In the genomic region with DNA sequence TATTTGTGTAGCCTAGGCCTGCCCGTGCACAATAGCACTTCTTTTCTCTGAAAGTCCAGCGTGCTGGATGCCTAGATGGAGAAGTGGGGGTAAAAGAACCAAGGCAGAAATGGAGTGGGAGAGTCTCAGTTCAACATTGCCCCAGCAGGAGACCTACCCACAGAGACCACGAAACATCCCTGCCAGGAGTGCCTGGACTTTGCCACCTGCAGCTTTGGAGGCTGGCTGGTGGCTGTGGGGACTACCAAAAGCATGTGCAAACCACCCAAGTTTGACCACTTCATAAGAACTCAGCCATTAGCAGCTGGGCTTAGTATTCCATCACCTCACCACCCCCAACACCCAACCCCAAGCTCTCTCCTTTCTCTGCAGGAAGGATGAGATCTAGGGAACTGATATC, we compare ENCODE assay signal across 22 cellular contexts.
"Had no signal": no experiment of that assay in that cellular context is flagged by ENCODE, and none has a peak within 500 bp of the region (broad histone marks: within the 10 kb centered on the region; RNA-seq: fewer than 3 reads in every experiment).

No MANE protein-coding gene starts in this region.

- H3K4me1 Mint-ChIP-seq: activated naive CD8-positive, alpha-beta T cell treated with anti-CD3 and anti-CD28 coated beads for 36 hours had no signal

- H3K36me3 ChIP-seq: esophagus squamous epithelium, neutrophil, pancreas, thoracic aorta, upper lobe of left lung, WERI-Rb-1 had no signal

- H3K27me3 Mint-ChIP-seq: activated naive CD8-positive, alpha-beta T cell treated with anti-CD3 and anti-CD28 coated beads for 36 hours; effector memory CD8-positive, alpha-beta T cell; T-helper 17 cell had no signal

- H3K9me3 ChIP-seq: body of pancreas, esophagus squamous epithelium, mucosa of descending colon, neutrophil, pancreas, thoracic aorta, upper lobe of left lung had no signal

- ATAC-seq: body of pancreas; effector memory CD8-positive, alpha-beta T cell; left cardiac atrium; mucosa of descending colon; naive thymus-derived CD4-positive, alpha-beta T cell; pancreas; sciatic nerve; stimulated activated memory B cell treated with anti-CD40 and anti-IgM and Interleukin-4, amounts not matched to agents 10 μg/mL and 1 μg/mL and 100 μg/mL, for 72 hours; T-helper 17 cell had no signal

- H3K9me3 Mint-ChIP-seq: activated naive CD8-positive, alpha-beta T cell treated with anti-CD3 and anti-CD28 coated beads for 36 hours; effector memory CD8-positive, alpha-beta T cell; stimulated activated memory B cell treated with anti-CD40 and anti-IgM and Interleukin-4, amounts not matched to agents 10 μg/mL and 1 μg/mL and 100 μg/mL, for 72 hours had no signal

- H3K4me3 Mint-ChIP-seq: activated naive CD8-positive, alpha-beta T cell treated with anti-CD3 and anti-CD28 coated beads for 36 hours; effector memory CD8-positive, alpha-beta T cell; naive thymus-derived CD4-positive, alpha-beta T cell; stimulated activated memory B cell treated with anti-CD40 and anti-IgM and Interleukin-4, amounts not matched to agents 10 μg/mL and 1 μg/mL and 100 μg/mL, for 72 hours; T-helper 17 cell had no signal

- H3K27me3 ChIP-seq: body of pancreas, esophagus squamous epithelium, neutrophil, pancreas, upper lobe of left lung had no signal

- H3K4me3 ChIP-seq: body of pancreas, esophagus squamous epithelium, mucosa of descending colon, pancreas, thoracic aorta, upper lobe of left lung had no signal

- H3K4me1 ChIP-seq: body of pancreas, esophagus squamous epithelium, pancreas, upper lobe of left lung had no signal

- FAIRE-seq: islet of Langerhans, pancreas had no signal

- DNase-seq: activated CD4-positive, alpha-beta T cell treated with anti-CD3 and anti-CD28 coated beads, Interleukin-2, amount 50 U/mL, for 4 hours; activated naive CD4-positive, alpha-beta T cell; activated naive CD8-positive, alpha-beta T cell treated with anti-CD3 and anti-CD28 coated beads for 36 hours; amniotic stem cell; body of pancreas; caudate nucleus; effector memory CD8-positive, alpha-beta T cell; esophagus squamous epithelium; left cardiac atrium; mesenchymal stem cell; mucosa of descending colon; naive thymus-derived CD4-positive, alpha-beta T cell; pancreas; stimulated activated CD4-positive, alpha-beta T cell treated with anti-CD3 and anti-CD28 coated beads, Interleukin-4, amount 100 ng/mL, for 4 hours; T-helper 17 cell; upper lobe of left lung; WERI-Rb-1 had no signal

- H3K36me3 Mint-ChIP-seq: activated naive CD8-positive, alpha-beta T cell treated with anti-CD3 and anti-CD28 coated beads for 36 hours; stimulated activated memory B cell treated with anti-CD40 and anti-IgM and Interleukin-4, amounts not matched to agents 10 μg/mL and 1 μg/mL and 100 μg/mL, for 72 hours had no signal

- H3K27ac Mint-ChIP-seq: activated naive CD8-positive, alpha-beta T cell treated with anti-CD3 and anti-CD28 coated beads for 36 hours; effector memory CD8-positive, alpha-beta T cell; naive thymus-derived CD4-positive, alpha-beta T cell; stimulated activated memory B cell treated with anti-CD40 and anti-IgM and Interleukin-4, amounts not matched to agents 10 μg/mL and 1 μg/mL and 100 μg/mL, for 72 hours; T-helper 17 cell had no signal
